Comparison of ENCODE assay signal across 8 cellular contexts in genomic region chr1:228166170-228166936, GRCh38. TPM values are rescaled to one million over a fixed set of nuclear protein-coding genes. Genes with fewer than 3 reads are reported as not detected.
DNase-seq lines count a peak whose midpoint lies in the region; ATAC-seq, FAIRE-seq and TF ChIP-seq lines count a peak whose summit lies in the region.

No MANE protein-coding gene starts in this region.

- peak overlapping the region; percentile 87 for H3K4me3 ChIP-seq in GM06990 (replicated peaks; ENCODE audit: low read depth, low read length)
- H3K4me3 ChIP-seq in K562 = peak overlapping the region; percentile 78
- peak overlapping the region; percentile 80; the same call in 1 of the 2 replicates for H3K4me3 ChIP-seq in iPS DF 6.9 (ENCODE audit: low read length)
- peak overlapping the region; percentile 64 to 96 (median 66) for H3K4me3 ChIP-seq in gastrocnemius medialis

- in situ Hi-C loops in K562 (cut with MboI) (no loop called here), gastrocnemius medialis (cut with MboI; ENCODE audit: low sequenced_read_pairs in 4 of 4) (no loop called here)

- H3K9me1 ChIP-seq in K562 (ENCODE audit: control insufficient read depth, insufficient read depth, low read length) = peaks cover 12% of the 10 kb centered on the region

- peak; percentile 5; the same call in 1 of the 2 replicates for TF ChIP-seq EP300 in K562 (IDR thresholded peaks at IDR 0.05; ENCODE audit: low read length)

- no peak for TF ChIP-seq POLR2A in K562 (conservative IDR thresholded peaks at IDR 0.05)
- TF ChIP-seq POLR2A in gastrocnemius medialis (IDR thresholded peaks at IDR 0.05) = peak; percentile 1 to 36

- CTCF ChIA-PET in K562 (lab: Yijun Ruan, JAX; ENCODE audit: low intra/inter-chr PET ratio) = interaction anchor here (0.6 kb wide), 1 partner anchor 1957 kb away, joined by 3 read pairs; no protein-coding TSS in a partner anchor

- no peaks in the 10 kb centered on the region for H3K27me3 ChIP-seq in GM06990 (replicated peaks; ENCODE audit: control insufficient read depth, insufficient read depth, low read length)
- no peaks in the 10 kb centered on the region for H3K27me3 ChIP-seq in K562 (ENCODE audit: control insufficient read depth in 2 of 2, insufficient read depth in 2 of 2, low read length in 2 of 2)
- H3K27me3 ChIP-seq in iPS DF 6.9 (ENCODE audit: control insufficient read depth, insufficient read depth, low read length) = no peaks in the 10 kb centered on the region
- H3K27me3 ChIP-seq in gastrocnemius medialis = no peaks in the 10 kb centered on the region

- TF ChIP-seq CTCF in GM06990 (IDR thresholded peaks at IDR 0.05; ENCODE audit: insufficient read depth, low read length, poor library complexity, severe bottlenecking) (peak; percentile 56), K562 (IDR thresholded peaks at IDR 0.05 in 2 of 3, conservative IDR thresholded peaks at IDR 0.05 in 1 of 3; ENCODE audit: insufficient read depth in 2 of 3, low read depth in 1 of 3, low read length in 3 of 3) (peak; percentile 68 to 76 (median 74)), gastrocnemius medialis (IDR thresholded peaks at IDR 0.05 in 4 of 5, conservative IDR thresholded peaks at IDR 0.05 in 1 of 5) (peak in 4 of 5 experiments; percentile 34 to 51 (median 44))

- H3K36me3 ChIP-seq in GM06990 (ENCODE audit: control insufficient read depth, insufficient read depth, low read length) (no peaks in the 10 kb centered on the region; the same call in none of the 2 replicates), K562 (ENCODE audit: control insufficient read depth, insufficient read depth, low read length) (no peaks in the 10 kb centered on the region), iPS DF 6.9 (ENCODE audit: control insufficient read depth, insufficient read depth, low read length) (no peaks in the 10 kb centered on the region), gastrocnemius medialis (no peaks in the 10 kb centered on the region)

- H3K27ac Mint-ChIP-seq in IgD-negative memory B cell = peak overlapping the region; percentile 95 to 98 (median 97)

- H3K4me1 ChIP-seq in K562 (replicated peaks in 1 of 2; ENCODE audit: control insufficient read depth in 2 of 2, insufficient read depth in 2 of 2, low read length in 2 of 2) (peaks cover 18 to 50% of the 10 kb centered on the region in 2 experiments), iPS DF 6.9 (ENCODE audit: control insufficient read depth, insufficient read depth, low read length) (peaks cover 2% of the 10 kb centered on the region; the same call in 1 of the 2 replicates), gastrocnemius medialis (peaks cover 30 to 39% of the 10 kb centered on the region in 2 donors)

- peak overlapping the region; percentile 96 for H3K4me2 ChIP-seq in K562 (ENCODE audit: insufficient read depth, low read length)

- peak; percentile 55 to 74 for TF ChIP-seq RAD21 in K562 (CRISPR knock-in tag; conservative IDR thresholded peaks at IDR 0.05 in 1 of 2, IDR thresholded peaks at IDR 0.05 in 1 of 2)

- no peaks in the 10 kb centered on the region for H3K9me3 Mint-ChIP-seq in IgD-negative memory B cell

- peak overlapping the region; percentile 99 for H3K27ac ChIP-seq in K562 (ENCODE audit: extremely low read depth, low read depth, low read length)
- no peak overlapping the region for H3K27ac ChIP-seq in iPS DF 6.9 (ENCODE audit: low read length)
- peak overlapping the region; percentile 97 to 100 (median 99) for H3K27ac ChIP-seq in gastrocnemius medialis

- H3K79me2 ChIP-seq in K562 (ENCODE audit: control insufficient read depth, insufficient read depth, low read length) = peaks cover 10% of the 10 kb centered on the region

- peak; percentile 80 for FAIRE-seq in K562 (lab: Jason Lieb, UNC)

- DNase-seq in GM06990 (ENCODE audit: extremely low read depth, insufficient read length) (no peak), SKM-1 treated with dmso at 0.1 percent for 144 hours (lab: John Stamatoyannopoulos, UW; ENCODE audit: unreplicated experiment) (peak; percentile 52), K562 (ENCODE audit: extremely low read depth in 1 of 4, low spot score in 3 of 4) (peak; percentile 62 to 82 (median 71)), iPS DF 6.9 (ENCODE audit: low read depth, low spot score) (no peak), gastrocnemius medialis (peak; percentile 85 to 86), HK-2 (ENCODE audit: unreplicated experiment) (no peak)

- POLR2A ChIA-PET in K562 (lab: Yijun Ruan, JAX) = interaction anchor here (0.5 to 5.8 kb wide), 14 partner anchors 8 to 326 kb away, joined by 3 to 47 read pairs (median 3); partner anchors contain the start of gene GUK1

- ATAC-seq in GM21737 (IDR thresholded peaks at IDR 0.05; ENCODE audit: unreplicated experiment) (peak; percentile 8), K562 (peak; percentile 46), gastrocnemius medialis (peak; percentile 40 to 72)

- no TSS peak for BruUV-seq in K562 (replicated peaks; lab: Mats Ljungman, UMichigan)

- intact Hi-C loops in K562 (cut with micrococcal nuclease) = loop anchor here (1.0 kb wide), 2 partner anchors 26 to 35 kb away; partner anchors contain the start of gene GUK1
- intact Hi-C loops in gastrocnemius medialis (cut with DNase I; ENCODE audit: low total_unique reads) = loop anchor here (1.0 kb wide), 3 partner anchors 26 to 84 kb away; partner anchors contain the start of gene ARF1

- H3K9me3 ChIP-seq in K562 (replicated peaks; ENCODE audit: control insufficient read depth, insufficient read depth, low read depth, low read length) (no peaks in the 10 kb centered on the region), iPS DF 6.9 (ENCODE audit: control insufficient read depth, insufficient read depth, low read length) (no peaks in the 10 kb centered on the region), gastrocnemius medialis (no peaks in the 10 kb centered on the region)

- 18% methylated on average over 18 of the region's 26 CpGs for WGBS in K562 (ENCODE audit: insufficient coverage, low coverage, missing lambda C conversion rate)
- WGBS in iPS DF 6.9 (ENCODE audit: insufficient coverage, insufficient read length) = no CpG with 5 or more reads among the region's 26 CpGs

- H2AFZ ChIP-seq in K562 (ENCODE audit: low read depth, low read length) = peak overlapping the region; percentile 82

- peaks cover 6% of the 10 kb centered on the region for H4K20me1 ChIP-seq in K562 (replicated peaks; ENCODE audit: control insufficient read depth, insufficient read depth, low read length)

- no peaks in the 10 kb centered on the region for H3K27me3 Mint-ChIP-seq in IgD-negative memory B cell

- H3K4me3 Mint-ChIP-seq in IgD-negative memory B cell = peak overlapping the region; percentile 84 to 96 (median 92)

- H3K9ac ChIP-seq in K562 (ENCODE audit: insufficient read depth in 1 of 2, low read depth in 2 of 2, low read length in 2 of 2) = peak overlapping the region; percentile 93 to 100

- peaks cover 12 to 24% (median 17%) of the 10 kb centered on the region in 3 donors for H3K4me1 Mint-ChIP-seq in IgD-negative memory B cell

- H3K36me3 Mint-ChIP-seq in IgD-negative memory B cell = peaks cover 2% of the 10 kb centered on the region

RNA-seq across cellular contexts. Expression of gene IBA57, which starts 0.7 kb away (rescaled TPM):
- polyA plus RNA-seq in IgD-negative memory B cell (3.3 TPM), K562 (2011; rRNA removed) (2.7 and 5.6 TPM in 2 replicates), K562 (2014; fragmentation: Illumina TruSeq; extraction: Trizol) (1.9 and 5.9 TPM in 2 replicates), K562 (2014; fragmentation: Nextera tagmentation; extraction: Ambion mirVana) (1 to 10 TPM in 1 of 2 experiments, under 1 TPM in 1; 0.77 to 1.0 TPM), K562 (2014; rRNA removed) (6.9 and 9.0 TPM in 2 replicates)
- 6.2 and 10.7 TPM in 2 replicates for total RNA-seq in K562 (2011; cell fraction: chromatin; rRNA removed; ENCODE audit: low replicate concordance)
- total RNA-seq in K562 (2011; cell fraction: nucleolus; rRNA removed) = 8.3 and 8.9 TPM in 2 replicates
- total RNA-seq in K562 (2011; cell fraction: nucleoplasm; rRNA removed) = 6.8 and 8.3 TPM in 2 replicates
- total RNA-seq in K562 (2014; rRNA removed) (9.0 and 16.8 TPM in 2 replicates), K562 (2014; rRNA removed; fragmentation: Illumina TruSeq; extraction: Trizol) (1.8 and 1.9 TPM in 2 replicates), K562 (2015; rRNA removed; fragmentation: Illumina TruSeq; extraction: Trizol) (2.9 and 4.1 TPM in 2 replicates), K562 (2021) (14.1 and 15.5 TPM in 2 replicates), gastrocnemius medialis (10 to 100 TPM in 3 of 4 donors, 1 to 10 TPM in 1; 4.9 to 15.7 (median 12.3) TPM)
- polyA plus RNA-seq in K562 (2011; cell fraction: cytosol; rRNA removed) = 4.2 and 11.4 TPM in 2 replicates
- 4.0 and 5.9 TPM in 2 replicates for polyA plus RNA-seq in K562 (2011; cell fraction: nucleus; rRNA removed)
- polyA plus RNA-seq in K562 (2012) = 4.8 and 6.7 TPM in 2 replicates
- 1.9 and 2.1 TPM in 2 replicates for polyA minus RNA-seq in K562 (2011; rRNA and poly(A)+ RNA removed)
- polyA minus RNA-seq in K562 (2011; cell fraction: cytosol; rRNA and poly(A)+ RNA removed) = 7.1 and 8.0 TPM in 2 replicates
- polyA minus RNA-seq in K562 (2011; cell fraction: nucleus; rRNA and poly(A)+ RNA removed) = 3.4 and 3.7 TPM in 2 replicates

RNA-seq across cellular contexts. Expression of gene GJC2, which starts 16.6 kb away (rescaled TPM):
- polyA plus RNA-seq in IgD-negative memory B cell = not detected
- 0.53 and 1.4 TPM in 2 replicates for total RNA-seq in K562 (2011; cell fraction: chromatin; rRNA removed; ENCODE audit: low replicate concordance)
- total RNA-seq in K562 (2011; cell fraction: nucleolus; rRNA removed) = 1.2 and 2.2 TPM in 2 replicates
- total RNA-seq in K562 (2011; cell fraction: nucleoplasm; rRNA removed) = 0.59 and 0.69 TPM in 2 replicates
- 0.32 and 0.86 TPM in 2 replicates for total RNA-seq in K562 (2014; rRNA removed)
- total RNA-seq in K562 (2014; rRNA removed; fragmentation: Illumina TruSeq; extraction: Trizol) = 0.11 and 0.16 TPM in 2 replicates
- total RNA-seq in K562 (2015; rRNA removed; fragmentation: Illumina TruSeq; extraction: Trizol) = 0.11 and 0.22 TPM in 2 replicates
- 0.62 and 0.69 TPM in 2 replicates for total RNA-seq in K562 (2021)
- polyA plus RNA-seq in K562 (2011; rRNA removed) = 0.08 and 0.20 TPM in 2 replicates
- 0.10 and 0.61 TPM in 2 replicates for polyA plus RNA-seq in K562 (2011; cell fraction: cytosol; rRNA removed)
- polyA plus RNA-seq in K562 (2011; cell fraction: nucleus; rRNA removed) = 0.29 and 1.1 TPM in 2 replicates
- 0.39 and 0.47 TPM in 2 replicates for polyA plus RNA-seq in K562 (2012)
- 0.06 and 0.12 TPM in 2 replicates for polyA plus RNA-seq in K562 (2014; fragmentation: Illumina TruSeq; extraction: Trizol)
- polyA plus RNA-seq in K562 (2014; fragmentation: Nextera tagmentation; extraction: Ambion mirVana) = not detected
- 0.03 and 0.36 TPM in 2 replicates for polyA plus RNA-seq in K562 (2014; rRNA removed)
- 0.09 and 0.18 TPM in 2 replicates for polyA minus RNA-seq in K562 (2011; rRNA and poly(A)+ RNA removed)
- polyA minus RNA-seq in K562 (2011; cell fraction: cytosol; rRNA and poly(A)+ RNA removed) = 0.57 TPM in 1 of 2 replicates, not detected in the other
- polyA minus RNA-seq in K562 (2011; cell fraction: nucleus; rRNA and poly(A)+ RNA removed) = 0.40 and 0.44 TPM in 2 replicates
- under 1 TPM in 2 of 4 donors, not detected in 2; 0.26 to 0.64 TPM for total RNA-seq in gastrocnemius medialis

RNA-seq across cellular contexts. Expression of gene GUK1, which starts 26.3 kb away (rescaled TPM):
- polyA plus RNA-seq in IgD-negative memory B cell = 250 TPM
- 206 and 587 TPM in 2 replicates for total RNA-seq in K562 (2011; cell fraction: chromatin; rRNA removed; ENCODE audit: low replicate concordance)
- 479 and 565 TPM in 2 replicates for total RNA-seq in K562 (2011; cell fraction: nucleolus; rRNA removed)
- total RNA-seq in K562 (2011; cell fraction: nucleoplasm; rRNA removed) = 351 and 369 TPM in 2 replicates
- total RNA-seq in K562 (2014; rRNA removed) = 331 and 360 TPM in 2 replicates
- 31.6 and 42.7 TPM in 2 replicates for total RNA-seq in K562 (2014; rRNA removed; fragmentation: Illumina TruSeq; extraction: Trizol)
- 129 and 132 TPM in 2 replicates for total RNA-seq in K562 (2015; rRNA removed; fragmentation: Illumina TruSeq; extraction: Trizol)
- 228 and 233 TPM in 2 replicates for total RNA-seq in K562 (2021)
- polyA plus RNA-seq in K562 (2011; rRNA removed) = 192 and 244 TPM in 2 replicates
- 357 and 647 TPM in 2 replicates for polyA plus RNA-seq in K562 (2011; cell fraction: cytosol; rRNA removed)
- polyA plus RNA-seq in K562 (2011; cell fraction: nucleus; rRNA removed) = 690 and 902 TPM in 2 replicates
- 198 and 243 TPM in 2 replicates for polyA plus RNA-seq in K562 (2012)
- 44.3 and 143 TPM in 2 replicates for polyA plus RNA-seq in K562 (2014; fragmentation: Illumina TruSeq; extraction: Trizol)
- 10 to 100 TPM in 1 of 2 experiments, 1 to 10 TPM in 1; 7.0 to 18.1 TPM for polyA plus RNA-seq in K562 (2014; fragmentation: Nextera tagmentation; extraction: Ambion mirVana)
- polyA plus RNA-seq in K562 (2014; rRNA removed) = 285 and 338 TPM in 2 replicates
- polyA minus RNA-seq in K562 (2011; rRNA and poly(A)+ RNA removed) = 38.4 and 72.5 TPM in 2 replicates
- 79.7 and 95.8 TPM in 2 replicates for polyA minus RNA-seq in K562 (2011; cell fraction: cytosol; rRNA and poly(A)+ RNA removed)
- polyA minus RNA-seq in K562 (2011; cell fraction: nucleus; rRNA and poly(A)+ RNA removed) = 159 and 171 TPM in 2 replicates
- 100 to 1,000 TPM; 161 to 230 (median 183) TPM for total RNA-seq in gastrocnemius medialis

RNA-seq across cellular contexts. Expression of gene OBSCN, which starts 41.5 kb away (rescaled TPM):
- polyA plus RNA-seq in IgD-negative memory B cell = 2.3 TPM
- total RNA-seq in K562 (2011; cell fraction: chromatin; rRNA removed; ENCODE audit: low replicate concordance) = 22.3 and 52.9 TPM in 2 replicates
- total RNA-seq in K562 (2011; cell fraction: nucleolus; rRNA removed) = 25.5 and 27.1 TPM in 2 replicates
- 20.5 and 20.6 TPM in 2 replicates for total RNA-seq in K562 (2011; cell fraction: nucleoplasm; rRNA removed)
- total RNA-seq in K562 (2014; rRNA removed) = 11.8 and 12.0 TPM in 2 replicates
- 0.83 and 1.7 TPM in 2 replicates for total RNA-seq in K562 (2014; rRNA removed; fragmentation: Illumina TruSeq; extraction: Trizol)
- total RNA-seq in K562 (2015; rRNA removed; fragmentation: Illumina TruSeq; extraction: Trizol) = 4.1 and 5.0 TPM in 2 replicates
- total RNA-seq in K562 (2021) = 17.4 and 19.7 TPM in 2 replicates
- 3.4 and 5.6 TPM in 2 replicates for polyA plus RNA-seq in K562 (2011; rRNA removed)
- polyA plus RNA-seq in K562 (2011; cell fraction: cytosol; rRNA removed) = 3.0 and 8.2 TPM in 2 replicates
- polyA plus RNA-seq in K562 (2011; cell fraction: nucleus; rRNA removed) = 22.5 and 42.0 TPM in 2 replicates
- polyA plus RNA-seq in K562 (2012) = 15.8 and 26.7 TPM in 2 replicates
- polyA plus RNA-seq in K562 (2014; fragmentation: Illumina TruSeq; extraction: Trizol) = 3.6 and 6.9 TPM in 2 replicates
- under 1 TPM; 0.18 to 0.29 TPM for polyA plus RNA-seq in K562 (2014; fragmentation: Nextera tagmentation; extraction: Ambion mirVana)
- polyA plus RNA-seq in K562 (2014; rRNA removed) = 11.1 and 12.5 TPM in 2 replicates
- 3.4 TPM in 2 replicates for polyA minus RNA-seq in K562 (2011; rRNA and poly(A)+ RNA removed)
- polyA minus RNA-seq in K562 (2011; cell fraction: cytosol; rRNA and poly(A)+ RNA removed) = 8.2 and 10.9 TPM in 2 replicates
- 7.0 and 7.1 TPM in 2 replicates for polyA minus RNA-seq in K562 (2011; cell fraction: nucleus; rRNA and poly(A)+ RNA removed)
- total RNA-seq in gastrocnemius medialis = 1,000 to 10,000 TPM in 2 of 4 donors, 100 to 1,000 TPM in 2; 798 to 1,571 (median 1,162) TPM

RNA-seq across cellular contexts. Expression of gene MRPL55, which starts 57.3 kb away (rescaled TPM):
- polyA plus RNA-seq in IgD-negative memory B cell (146 TPM), K562 (2011; rRNA removed) (65.9 and 115 TPM in 2 replicates), K562 (2014; fragmentation: Illumina TruSeq; extraction: Trizol) (81.0 and 93.0 TPM in 2 replicates), K562 (2014; fragmentation: Nextera tagmentation; extraction: Ambion mirVana) (10 to 100 TPM; 34.9 to 77.0 TPM), K562 (2014; rRNA removed) (154 and 166 TPM in 2 replicates)
- 49.1 and 124 TPM in 2 replicates for total RNA-seq in K562 (2011; cell fraction: chromatin; rRNA removed; ENCODE audit: low replicate concordance)
- 125 and 127 TPM in 2 replicates for total RNA-seq in K562 (2011; cell fraction: nucleolus; rRNA removed)
- total RNA-seq in K562 (2011; cell fraction: nucleoplasm; rRNA removed) = 91.0 and 99.2 TPM in 2 replicates
- total RNA-seq in K562 (2014; rRNA removed) (228 and 230 TPM in 2 replicates), K562 (2014; rRNA removed; fragmentation: Illumina TruSeq; extraction: Trizol) (26.7 and 47.2 TPM in 2 replicates), K562 (2015; rRNA removed; fragmentation: Illumina TruSeq; extraction: Trizol) (83.8 and 90.1 TPM in 2 replicates), K562 (2021) (112 and 120 TPM in 2 replicates), gastrocnemius medialis (100 to 1,000 TPM in 1 of 4 donors, 10 to 100 TPM in 3; 64.7 to 123 (median 74.2) TPM)
- polyA plus RNA-seq in K562 (2011; cell fraction: cytosol; rRNA removed) = 142 and 334 TPM in 2 replicates
- polyA plus RNA-seq in K562 (2011; cell fraction: nucleus; rRNA removed) = 277 and 406 TPM in 2 replicates
- 90.3 and 111 TPM in 2 replicates for polyA plus RNA-seq in K562 (2012)
- polyA minus RNA-seq in K562 (2011; rRNA and poly(A)+ RNA removed) = 25.6 and 46.0 TPM in 2 replicates
- polyA minus RNA-seq in K562 (2011; cell fraction: cytosol; rRNA and poly(A)+ RNA removed) = 61.9 and 66.6 TPM in 2 replicates
- 48.2 and 76.1 TPM in 2 replicates for polyA minus RNA-seq in K562 (2011; cell fraction: nucleus; rRNA and poly(A)+ RNA removed)

Comparison
In these comparisons a context has a peak if more than half of its experiments do, and no peak if none do; other contexts are left out.
1. DNase-seq: peak in SKM-1 treated with dmso at 0.1 percent for 144 hours (single experiment), K562 (4 of 4) and gastrocnemius medialis (2 of 2); none in GM06990 (single experiment), iPS DF 6.9 (single experiment) and HK-2 (single experiment).
2. Peak in every context shown above with its lines, with median percentiles within 50 percentile points of each other: H3K4me3 ChIP-seq, CTCF ChIP-seq and ATAC-seq.